17 cellular contexts compared by ENCODE assay signal in genomic region chrX:68932611-68933010, GRCh38.
DNase-seq lines count a peak whose midpoint lies in the region; ATAC-seq and TF ChIP-seq lines count a peak whose summit lies in the region.
"Had no signal": no experiment of that assay in that cellular context is flagged by ENCODE, and none has a peak within 500 bp of the region (broad histone marks: within the 10 kb centered on the region; RNA-seq: fewer than 3 reads in every experiment).

No MANE protein-coding gene starts in this region.

- H3K4me1 Mint-ChIP-seq in type B pancreatic cell (ENCODE audit: unreplicated experiment), result peaks cover 13% of the 10 kb centered on the region

- no peak overlapping the region for H3K27ac Mint-ChIP-seq in type B pancreatic cell
- H3K27ac Mint-ChIP-seq: activated CD4-positive, alpha-beta memory T cell treated with anti-CD3 and anti-CD28 coated beads, Interleukin-2, amount 10 ng/mL, durations not matched to agents 7 days and 5 days; effector memory CD8-positive, alpha-beta T cell; HFFc6; T-helper 1 cell treated with Interleukin-12 subunit alpha and Interleukin-12 subunit beta and Interleukin-4 antibody, amounts not matched to agents 30 μg/mL and 1 μg/mL, for 36 hours had no signal

- DNase-seq in HCEC 1CT, result peak; percentile 3
- peak; percentile 64 for DNase-seq in dermis blood vessel endothelial cell
- DNase-seq in left kidney (ENCODE audit: low read depth, low spot score), result peak; percentile 33
- peak; percentile 24 for DNase-seq in renal cortical epithelial cell (ENCODE audit: low read depth)
- no peak for DNase-seq in OCI-M1 (lab: John Stamatoyannopoulos, UW)
- no peak for DNase-seq in type B pancreatic cell (ENCODE audit: extremely low spot score, unreplicated experiment)
- no peak for DNase-seq in NCI-H748 treated with DMSO at 0.1 percent for 48 hours (lab: John Stamatoyannopoulos, UW)
- DNase-seq: activated CD4-positive, alpha-beta memory T cell treated with anti-CD3 and anti-CD28 coated beads, Interleukin-2, amount 10 ng/mL, durations not matched to agents 7 days and 5 days; activated naive CD4-positive, alpha-beta T cell treated with anti-CD3 and anti-CD28 coated beads, Interleukin-2, amount 50 U/mL, for 16 hours; activated T-cell treated with anti-CD3 and anti-CD28 coated beads, Interleukin-2, amount 50 U/mL, for 4 hours; effector memory CD8-positive, alpha-beta T cell; HFFc6; left colon; NCI-H1417; WERI-Rb-1 had no signal

- no peaks in the 10 kb centered on the region for H3K27me3 Mint-ChIP-seq in type B pancreatic cell
- H3K27me3 Mint-ChIP-seq: activated CD4-positive, alpha-beta memory T cell treated with anti-CD3 and anti-CD28 coated beads, Interleukin-2, amount 10 ng/mL, durations not matched to agents 7 days and 5 days; effector memory CD8-positive, alpha-beta T cell had no signal

- no peak overlapping the region for H3K4me3 Mint-ChIP-seq in type B pancreatic cell
- H3K4me3 Mint-ChIP-seq: activated CD4-positive, alpha-beta memory T cell treated with anti-CD3 and anti-CD28 coated beads, Interleukin-2, amount 10 ng/mL, durations not matched to agents 7 days and 5 days; activated T-cell treated with anti-CD3 and anti-CD28 coated beads, Interleukin-2, amount 50 U/mL, for 4 hours; effector memory CD8-positive, alpha-beta T cell; HFFc6; T-helper 1 cell treated with Interleukin-12 subunit alpha and Interleukin-12 subunit beta and Interleukin-4 antibody, amounts not matched to agents 30 μg/mL and 1 μg/mL, for 36 hours had no signal

- no peaks in the 10 kb centered on the region for H3K9me3 Mint-ChIP-seq in type B pancreatic cell
- H3K9me3 Mint-ChIP-seq: activated CD4-positive, alpha-beta memory T cell treated with anti-CD3 and anti-CD28 coated beads, Interleukin-2, amount 10 ng/mL, durations not matched to agents 7 days and 5 days; activated T-cell treated with anti-CD3 and anti-CD28 coated beads, Interleukin-2, amount 50 U/mL, for 4 hours; effector memory CD8-positive, alpha-beta T cell; HFFc6; T-helper 1 cell treated with Interleukin-12 subunit alpha and Interleukin-12 subunit beta and Interleukin-4 antibody, amounts not matched to agents 30 μg/mL and 1 μg/mL, for 36 hours had no signal

- no peaks in the 10 kb centered on the region for H3K36me3 Mint-ChIP-seq in type B pancreatic cell

- ATAC-seq in HG02571 (IDR thresholded peaks at IDR 0.05; ENCODE audit: unreplicated experiment), result no peak
- ATAC-seq: activated T-cell treated with anti-CD3 and anti-CD28 coated beads, Interleukin-2, amount 50 U/mL, for 4 hours; effector memory CD8-positive, alpha-beta T cell; left colon had no signal

- TF ChIP-seq CTCF in type B pancreatic cell (conservative IDR thresholded peaks at IDR 0.05), result no peak

Comparison
In these comparisons a context has a peak if more than half of its experiments do, and no peak if none do; other contexts are left out.
1. DNase-seq: peak in HCEC 1CT (single experiment), dermis blood vessel endothelial cell (single experiment), left kidney (single experiment) and renal cortical epithelial cell (single experiment); none in OCI-M1 (single experiment), type B pancreatic cell (single experiment) and NCI-H748 treated with DMSO at 0.1 percent for 48 hours (single experiment).